ENCODE assay signal across 25 cellular contexts in genomic region chr17:17540935-17541639, GRCh38. TPM values are rescaled to one million over a fixed set of nuclear protein-coding genes. Genes with fewer than 3 reads are reported as not detected.
DNase-seq lines count a peak whose midpoint lies in the region; ATAC-seq and TF ChIP-seq lines count a peak whose summit lies in the region.
"Had no signal": no experiment of that assay in that cellular context is flagged by ENCODE, and none has a peak within 500 bp of the region (broad histone marks: within the 10 kb centered on the region; RNA-seq: fewer than 3 reads in every experiment).

No MANE protein-coding gene starts in this region.

- no peak overlapping the region for H2BK15ac ChIP-seq in IMR-90 (ENCODE audit: low read depth, low read length)
- peak overlapping the region; percentile 38 for H2BK15ac ChIP-seq in neuronal stem cell (ENCODE audit: low read length)

- no peaks in the 10 kb centered on the region for H3K4me1 Mint-ChIP-seq in activated CD8-positive, alpha-beta memory T cell treated with anti-CD3 and anti-CD28 coated beads, Interleukin-2, amount 10 ng/mL, durations not matched to agents 7 days and 5 days
- H3K4me1 Mint-ChIP-seq: naive B cell had no signal

- no peaks in the 10 kb centered on the region for H3K36me3 ChIP-seq in IMR-90 (ENCODE audit: control insufficient read depth, insufficient read depth, low read length)
- no peaks in the 10 kb centered on the region for H3K36me3 ChIP-seq in cardiac muscle cell
- no peaks in the 10 kb centered on the region for H3K36me3 ChIP-seq in neuronal stem cell (replicated peaks in 1 of 2; ENCODE audit: control insufficient read depth in 2 of 2, insufficient read depth in 2 of 2, low read length in 2 of 2)
- H3K36me3 ChIP-seq in HAP-1 (replicated peaks), result no peaks in the 10 kb centered on the region
- no peaks in the 10 kb centered on the region for H3K36me3 ChIP-seq in smooth muscle cell (ENCODE audit: low read depth)
- H3K36me3 ChIP-seq: ovary, sigmoid colon had no signal

- no peaks in the 10 kb centered on the region for H3K27me3 Mint-ChIP-seq in activated CD8-positive, alpha-beta memory T cell treated with anti-CD3 and anti-CD28 coated beads, Interleukin-2, amount 10 ng/mL, durations not matched to agents 7 days and 5 days
- H3K27me3 Mint-ChIP-seq: naive B cell; stimulated activated naive CD8-positive, alpha-beta T cell treated with anti-CD3 and anti-CD28 coated beads, Interleukin-15, Interleukin-2, amounts not matched to agents 100 ng/mL and 50 ng/mL, for 24 hours had no signal

- no peaks in the 10 kb centered on the region for H3K36me3 Mint-ChIP-seq in activated CD8-positive, alpha-beta memory T cell treated with anti-CD3 and anti-CD28 coated beads, Interleukin-2, amount 10 ng/mL, durations not matched to agents 7 days and 5 days
- H3K36me3 Mint-ChIP-seq: CD8-positive, alpha-beta T cell; naive B cell had no signal

- no peaks in the 10 kb centered on the region for H3K27me3 ChIP-seq in IMR-90 (ENCODE audit: control insufficient read depth, insufficient read depth, low read length)
- H3K27me3 ChIP-seq in cardiac muscle cell, result no peaks in the 10 kb centered on the region
- no peaks in the 10 kb centered on the region for H3K27me3 ChIP-seq in neuronal stem cell (ENCODE audit: control insufficient read depth in 3 of 3, insufficient read depth in 3 of 3, low read depth in 1 of 3, low read length in 3 of 3)
- H3K27me3 ChIP-seq in HAP-1 (ENCODE audit: low read depth), result no peaks in the 10 kb centered on the region
- H3K27me3 ChIP-seq in smooth muscle cell (ENCODE audit: low read depth), result no peaks in the 10 kb centered on the region
- H3K27me3 ChIP-seq: ovary, sigmoid colon had no signal

- CTCF ChIA-PET in IMR-90 (lab: Yijun Ruan, JAX), result no interaction called here
- CTCF ChIA-PET in activated CD8-positive, alpha-beta memory T cell treated with anti-CD3 and anti-CD28 coated beads, Interleukin-2, amount 10 ng/mL, durations not matched to agents 7 days and 5 days (lab: Charles Lee), result interaction anchor here (1.5 kb wide), 1 partner anchor 44 kb away, joined by 4 read pairs; no protein-coding TSS in a partner anchor

- peak overlapping the region; percentile 95; the same call in 1 of the 2 replicates for H3K27ac ChIP-seq in C4-2B
- H3K27ac ChIP-seq in IMR-90 (ENCODE audit: insufficient read depth, low read length), result no peak overlapping the region
- peak overlapping the region; percentile 66 for H3K27ac ChIP-seq in cardiac muscle cell
- H3K27ac ChIP-seq in neuronal stem cell (replicated peaks; ENCODE audit: low read length), result no peak overlapping the region
- H3K27ac ChIP-seq in smooth muscle cell (ENCODE audit: low read depth), result no peak overlapping the region
- H3K27ac ChIP-seq: epithelial cell of prostate, ovary, PC-9 had no signal

- intact Hi-C loops in IMR-90 (cut with micrococcal nuclease), result no loop called here

- H3K9ac ChIP-seq in IMR-90 (ENCODE audit: low read depth, low read length) (no peak overlapping the region), neuronal stem cell (ENCODE audit: low read depth, low read length, poor library complexity) (no peak overlapping the region), smooth muscle cell (ENCODE audit: low read depth) (no peak overlapping the region)

- H3K79me1 ChIP-seq in IMR-90 (ENCODE audit: low read depth in 1 of 2, low read length in 2 of 2) (no peaks in the 10 kb centered on the region), neuronal stem cell (ENCODE audit: low read depth, low read length) (no peaks in the 10 kb centered on the region)

- no peak overlapping the region for H2BK120ac ChIP-seq in IMR-90 (ENCODE audit: low read depth, low read length)
- H2BK120ac ChIP-seq in neuronal stem cell (ENCODE audit: low read depth, low read length), result no peak overlapping the region

- H3K14ac ChIP-seq in IMR-90 (replicated peaks; ENCODE audit: low read depth, low read length) (no peak overlapping the region), neuronal stem cell (ENCODE audit: low read length) (no peak overlapping the region)

- TF ChIP-seq RAD21 in IMR-90 (IDR thresholded peaks at IDR 0.05; ENCODE audit: low read length), result no peak

- no peak for ATAC-seq in IMR-90 (ENCODE audit: low read depth)
- no peak for ATAC-seq in activated CD8-positive, alpha-beta memory T cell treated with anti-CD3 and anti-CD28 coated beads, Interleukin-2, amount 10 ng/mL, durations not matched to agents 7 days and 5 days
- ATAC-seq: CD8-positive, alpha-beta T cell had no signal

- TF ChIP-seq CTCF in C4-2B (conservative IDR thresholded peaks at IDR 0.05), result no peak
- no peak for TF ChIP-seq CTCF in IMR-90 (conservative IDR thresholded peaks at IDR 0.05; ENCODE audit: low read depth, low read length)
- no peak for TF ChIP-seq CTCF in cardiac muscle cell (IDR thresholded peaks at IDR 0.05; ENCODE audit: low read depth, low read length)
- TF ChIP-seq CTCF in smooth muscle cell (IDR thresholded peaks at IDR 0.05; ENCODE audit: borderline replicate concordance, insufficient read depth, poor library complexity, severe bottlenecking), result no peak

- H3K79me2 ChIP-seq in smooth muscle cell (ENCODE audit: low read depth), result no peaks in the 10 kb centered on the region

- no peak overlapping the region for H3K4ac ChIP-seq in IMR-90 (ENCODE audit: low read depth, low read length)
- no peak overlapping the region for H3K4ac ChIP-seq in neuronal stem cell (ENCODE audit: low read length)

- H3K4me2 ChIP-seq in IMR-90 (ENCODE audit: low read depth, low read length) (no peak overlapping the region), neuronal stem cell (ENCODE audit: insufficient read depth, low read length, poor library complexity, severe bottlenecking) (no peak overlapping the region), smooth muscle cell (no peak overlapping the region)
- H3K4me2 ChIP-seq: GM23338, PC-9 had no signal

- no peak overlapping the region for H2AK9ac ChIP-seq in IMR-90 (replicated peaks; ENCODE audit: low read depth, low read length, poor library complexity)

- DNase-seq in IMR-90 (no peak), cardiac muscle cell (ENCODE audit: low read depth in 1 of 2, low spot score in 1 of 2) (no peak), neuronal stem cell (ENCODE audit: low spot score) (no peak), HAP-1 (ENCODE audit: low spot score in 2 of 2) (no peak), smooth muscle cell (lab: John Stamatoyannopoulos, UW; ENCODE audit: unreplicated experiment) (no peak)
- DNase-seq in activated CD8-positive, alpha-beta memory T cell treated with anti-CD3 and anti-CD28 coated beads, Interleukin-2, amount 10 ng/mL, durations not matched to agents 7 days and 5 days, result no peak
- DNase-seq: activated CD4-positive, alpha-beta T cell treated with anti-CD3 and anti-CD28 coated beads for 1 hour; activated CD8-positive, alpha-beta T cell treated with anti-CD3 and anti-CD28 coated beads, Interleukin-2, amount 10 ng/mL, durations not matched to agents 7 days and 5 days; activated gamma-delta T cell; CD8-positive, alpha-beta T cell; effector CD4-positive, alpha-beta T cell; GF-D8; naive B cell; NCI-H1048; NCI-H2029; ovary; PC-9; SIG-M5; sigmoid colon; stimulated activated CD4-positive, alpha-beta T cell treated with anti-CD3 and anti-CD28 coated beads, Interleukin-15, amount 100 ng/mL, for 24 hours; T-helper 1 cell had no signal

- H3K4me1 ChIP-seq in IMR-90 (ENCODE audit: control insufficient read depth, insufficient read depth, low read length) (peaks cover 13% of the 10 kb centered on the region), cardiac muscle cell (ENCODE audit: low read depth) (peaks cover 44% of the 10 kb centered on the region), neuronal stem cell (ENCODE audit: control insufficient read depth in 2 of 2, insufficient read depth in 1 of 2, low read depth in 1 of 2, low read length in 2 of 2) (peaks cover 5 to 8% of the 10 kb centered on the region in 2 donors), HAP-1 (peaks cover 6% of the 10 kb centered on the region), smooth muscle cell (ENCODE audit: low read depth) (no peaks in the 10 kb centered on the region)

- H4K91ac ChIP-seq in IMR-90 (ENCODE audit: insufficient read depth, low read depth, low read length) (no peak overlapping the region), neuronal stem cell (ENCODE audit: low read depth, low read length, poor library complexity) (no peak overlapping the region)

- H2AFZ ChIP-seq in IMR-90 (replicated peaks; ENCODE audit: low read length, poor library complexity) (no peak overlapping the region), neuronal stem cell (ENCODE audit: low read length) (no peak overlapping the region), smooth muscle cell (ENCODE audit: low read depth) (no peak overlapping the region)
- H2AFZ ChIP-seq: GM23338, PC-9 had no signal

- in situ Hi-C loops in IMR-90 (cut with MboI; ENCODE audit: low sequenced_read_pairs) (no loop called here), HAP-1 (cut with MboI; ENCODE audit: low sequenced_read_pairs) (no loop called here)

- H3K18ac ChIP-seq in IMR-90 (ENCODE audit: low read depth, low read length) (no peak overlapping the region), neuronal stem cell (ENCODE audit: low read length) (peak overlapping the region; percentile 69)

- H3K56ac ChIP-seq in IMR-90 (ENCODE audit: extremely low read depth, insufficient read depth, low read length), result no peak overlapping the region

- H2AK5ac ChIP-seq in IMR-90 (ENCODE audit: low read depth, low read length) (no peak overlapping the region), neuronal stem cell (ENCODE audit: low read depth, low read length) (peak overlapping the region; percentile 67)

- H3K23ac ChIP-seq in IMR-90 (ENCODE audit: low read depth, low read length) (no peak overlapping the region), neuronal stem cell (ENCODE audit: low read depth, low read length, poor library complexity) (no peak overlapping the region)

- H3K4me3 ChIP-seq in IMR-90 (ENCODE audit: insufficient read depth, low read depth, low read length), result no peak overlapping the region
- no peak overlapping the region for H3K4me3 ChIP-seq in cardiac muscle cell
- H3K4me3 ChIP-seq in neuronal stem cell (ENCODE audit: low read length in 2 of 2), result no peak overlapping the region
- no peak overlapping the region for H3K4me3 ChIP-seq in HAP-1
- H3K4me3 ChIP-seq in smooth muscle cell, result no peak overlapping the region
- H3K4me3 ChIP-seq: GM23338, ovary, PC-9, sigmoid colon had no signal

- no TSS peak for BruUV-seq in IMR-90 (replicated peaks; lab: Mats Ljungman, UMichigan)

- H3K9me1 ChIP-seq in IMR-90 (ENCODE audit: insufficient read depth, low read length), result peaks cover 15% of the 10 kb centered on the region

- no peak overlapping the region for H4K5ac ChIP-seq in IMR-90 (ENCODE audit: low read depth, low read length)

- no peak overlapping the region for H2BK20ac ChIP-seq in IMR-90 (ENCODE audit: low read depth, low read length)

- dilution Hi-C loops in IMR-90 (cut with HindIII; ENCODE audit: low sequenced_read_pairs, unreplicated experiment), result no loop called here

- 83% methylated on average over 9 of the region's 23 CpGs; no CpG with 5 or more reads in 1 of the 2 experiments for WGBS in IMR-90 (ENCODE audit: extremely low coverage in 2 of 2, insufficient read length in 1 of 2), 2 experiments
- no CpG with 5 or more reads among the region's 23 CpGs for WGBS in neuronal stem cell (ENCODE audit: extremely low coverage in 2 of 2, insufficient read length in 2 of 2, insufficient replicate concordance in 1 of 2), 2 donors
- whole genome bisulfite sequencing in smooth muscle cell (ENCODE audit: low lambda C conversion rate), result 91% methylated on average over 23 of the region's 23 CpGs

- no peak overlapping the region for H3K4me3 Mint-ChIP-seq in activated CD8-positive, alpha-beta memory T cell treated with anti-CD3 and anti-CD28 coated beads, Interleukin-2, amount 10 ng/mL, durations not matched to agents 7 days and 5 days
- H3K4me3 Mint-ChIP-seq: activated CD8-positive, alpha-beta T cell treated with anti-CD3 and anti-CD28 coated beads, Interleukin-2, amount 10 ng/mL, durations not matched to agents 7 days and 5 days; CD8-positive, alpha-beta T cell; GM23338; naive B cell; stimulated activated naive CD8-positive, alpha-beta T cell treated with anti-CD3 and anti-CD28 coated beads, Interleukin-15, Interleukin-2, amounts not matched to agents 100 ng/mL and 50 ng/mL, for 24 hours had no signal

- H3F3A ChIP-seq in smooth muscle cell (ENCODE audit: low read depth), result no peaks in the 10 kb centered on the region

- H3K9me3 ChIP-seq in IMR-90 (ENCODE audit: control insufficient read depth, insufficient read depth, low read length), result no peaks in the 10 kb centered on the region
- no peaks in the 10 kb centered on the region for H3K9me3 ChIP-seq in cardiac muscle cell (ENCODE audit: low read depth)
- H3K9me3 ChIP-seq in neuronal stem cell (replicated peaks in 1 of 2; ENCODE audit: control insufficient read depth in 2 of 2, insufficient read depth in 1 of 2, low read depth in 1 of 2, low read length in 2 of 2), result peaks cover 0 to 2% of the 10 kb centered on the region in 2 donors
- H3K9me3 ChIP-seq in HAP-1, result no peaks in the 10 kb centered on the region
- H3K9me3 ChIP-seq in smooth muscle cell (replicated peaks; ENCODE audit: low read depth), result no peaks in the 10 kb centered on the region
- H3K9me3 ChIP-seq: ovary, sigmoid colon had no signal

- no peaks in the 10 kb centered on the region for H3K9me3 Mint-ChIP-seq in activated CD8-positive, alpha-beta memory T cell treated with anti-CD3 and anti-CD28 coated beads, Interleukin-2, amount 10 ng/mL, durations not matched to agents 7 days and 5 days (ENCODE audit: low read depth)
- H3K9me3 Mint-ChIP-seq: CD8-positive, alpha-beta T cell; GM23338; naive B cell; stimulated activated naive CD8-positive, alpha-beta T cell treated with anti-CD3 and anti-CD28 coated beads, Interleukin-15, Interleukin-2, amounts not matched to agents 100 ng/mL and 50 ng/mL, for 24 hours had no signal

- H3K27ac Mint-ChIP-seq in activated CD8-positive, alpha-beta memory T cell treated with anti-CD3 and anti-CD28 coated beads, Interleukin-2, amount 10 ng/mL, durations not matched to agents 7 days and 5 days, result no peak overlapping the region
- H3K27ac Mint-ChIP-seq: activated CD8-positive, alpha-beta T cell treated with anti-CD3 and anti-CD28 coated beads, Interleukin-2, amount 10 ng/mL, durations not matched to agents 7 days and 5 days; CD8-positive, alpha-beta T cell; GM23338; stimulated activated naive CD8-positive, alpha-beta T cell treated with anti-CD3 and anti-CD28 coated beads, Interleukin-15, Interleukin-2, amounts not matched to agents 100 ng/mL and 50 ng/mL, for 24 hours had no signal

- peaks cover 7% of the 10 kb centered on the region for H4K20me1 ChIP-seq in IMR-90 (ENCODE audit: insufficient read depth, low read length)
- H4K20me1 ChIP-seq in smooth muscle cell (ENCODE audit: low read depth), result no peaks in the 10 kb centered on the region

- H4K8ac ChIP-seq in IMR-90 (ENCODE audit: low read depth in 2 of 2, low read length in 2 of 2) (no peak overlapping the region), neuronal stem cell (ENCODE audit: low read depth, low read length) (no peak overlapping the region)

- H2BK12ac ChIP-seq in neuronal stem cell (ENCODE audit: low read length), result no peak overlapping the region

- H2BK5ac ChIP-seq in IMR-90 (ENCODE audit: low read depth, low read length, poor library complexity, severe bottlenecking), result no peak overlapping the region
- no peak overlapping the region for H2BK5ac ChIP-seq in neuronal stem cell (ENCODE audit: low read length)

- POLR2A ChIA-PET in IMR-90 (lab: Charles Lee; ENCODE audit: unreplicated experiment), result no interaction called here

- TF ChIP-seq POLR2A in IMR-90 (IDR thresholded peaks at IDR 0.05; ENCODE audit: low read depth, low read length), result no peak

RNA-seq across cellular contexts. Expression of gene RASD1, which starts 44.9 kb away (rescaled TPM):
- 0.54 and 1.1 TPM in 2 replicates for total RNA-seq in IMR-90 (2012; rRNA removed)
- polyA plus RNA-seq in IMR-90 (2012; rRNA removed), result 1.4 and 1.8 TPM in 2 replicates
- polyA plus RNA-seq in IMR-90 (2012; cell fraction: cytosol; rRNA removed), result 1.2 and 5.9 TPM in 2 replicates
- 8.4 and 9.1 TPM in 2 replicates for polyA plus RNA-seq in IMR-90 (2012; cell fraction: nucleus; rRNA removed; ENCODE audit: low replicate concordance)
- total RNA-seq in cardiac muscle cell, result 17.1 and 28.4 TPM in 2 replicates
- 22.0 and 24.3 TPM in 2 replicates for polyA plus RNA-seq in cardiac muscle cell
- 1.2 TPM for polyA plus RNA-seq in neuronal stem cell (2013, experiment 1 of 2)
- 0.90 TPM for polyA plus RNA-seq in neuronal stem cell (2013, experiment 2 of 2)
- total RNA-seq in activated CD8-positive, alpha-beta memory T cell treated with anti-CD3 and anti-CD28 coated beads, Interleukin-2, amount 10 ng/mL, durations not matched to agents 7 days and 5 days, result 1 to 10 TPM; 2.2 to 2.5 TPM
- 1.4 and 5.0 TPM in 2 replicates for total RNA-seq in smooth muscle cell
- 5.7 and 8.1 TPM in 2 replicates for polyA plus RNA-seq in smooth muscle cell

RNA-seq across cellular contexts. Expression of gene PEMT, which starts 50.4 kb away (rescaled TPM):
- total RNA-seq in IMR-90 (2012; rRNA removed), result 23.3 and 25.0 TPM in 2 replicates
- 49.5 and 54.5 TPM in 2 replicates for polyA plus RNA-seq in IMR-90 (2012; rRNA removed)
- polyA plus RNA-seq in IMR-90 (2012; cell fraction: cytosol; rRNA removed), result 32.8 and 68.4 TPM in 2 replicates
- 12.5 and 28.3 TPM in 2 replicates for polyA plus RNA-seq in IMR-90 (2012; cell fraction: nucleus; rRNA removed; ENCODE audit: low replicate concordance)
- total RNA-seq in cardiac muscle cell, result 126 and 196 TPM in 2 replicates
- 135 and 141 TPM in 2 replicates for polyA plus RNA-seq in cardiac muscle cell
- 42.5 TPM for polyA plus RNA-seq in neuronal stem cell (2013, experiment 1 of 2)
- polyA plus RNA-seq in neuronal stem cell (2013, experiment 2 of 2), result 39.1 TPM
- 10 to 100 TPM; 17.5 to 18.6 TPM for total RNA-seq in activated CD8-positive, alpha-beta memory T cell treated with anti-CD3 and anti-CD28 coated beads, Interleukin-2, amount 10 ng/mL, durations not matched to agents 7 days and 5 days
- 39.0 and 43.8 TPM in 2 replicates for total RNA-seq in smooth muscle cell
- polyA plus RNA-seq in smooth muscle cell, result 69.4 and 69.9 TPM in 2 replicates

Comparison
In these comparisons a context has a peak if more than half of its experiments do, and no peak if none do; other contexts are left out.
1. H3K27ac ChIP-seq: peak in C4-2B (single experiment) and cardiac muscle cell (single experiment); none in IMR-90 (single experiment), neuronal stem cell (single experiment) and smooth muscle cell (single experiment).